In the genomic region with DNA sequence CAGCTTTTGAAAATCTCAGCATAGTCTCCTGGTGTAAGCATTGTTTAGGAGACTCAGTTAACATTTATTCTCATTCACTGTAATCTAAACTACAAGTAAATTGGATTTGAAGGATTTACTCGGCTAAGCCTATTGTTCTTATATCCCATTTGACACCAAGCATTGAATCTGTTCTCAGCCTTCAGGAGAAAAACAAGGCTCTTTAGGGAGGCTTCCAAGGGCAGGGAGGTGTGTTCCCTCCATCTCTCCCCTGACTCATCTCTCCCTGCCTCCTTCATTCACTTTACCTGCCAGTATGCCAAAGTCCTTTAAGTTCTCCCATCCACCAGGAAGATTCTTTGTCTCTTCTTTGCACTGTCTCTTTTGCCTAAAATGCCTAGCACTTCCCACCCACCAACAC, we compare ENCODE assay signal across 2 cellular contexts.
TF ChIP-seq lines count a peak whose summit lies in the region.

No MANE protein-coding gene starts in this region.

TF ChIP-seq in neural cell, 6 proteins besides CTCF, POLR2A, EP300 and RAD21 (continued from another document):
- TF ChIP-seq, protein P1, sequence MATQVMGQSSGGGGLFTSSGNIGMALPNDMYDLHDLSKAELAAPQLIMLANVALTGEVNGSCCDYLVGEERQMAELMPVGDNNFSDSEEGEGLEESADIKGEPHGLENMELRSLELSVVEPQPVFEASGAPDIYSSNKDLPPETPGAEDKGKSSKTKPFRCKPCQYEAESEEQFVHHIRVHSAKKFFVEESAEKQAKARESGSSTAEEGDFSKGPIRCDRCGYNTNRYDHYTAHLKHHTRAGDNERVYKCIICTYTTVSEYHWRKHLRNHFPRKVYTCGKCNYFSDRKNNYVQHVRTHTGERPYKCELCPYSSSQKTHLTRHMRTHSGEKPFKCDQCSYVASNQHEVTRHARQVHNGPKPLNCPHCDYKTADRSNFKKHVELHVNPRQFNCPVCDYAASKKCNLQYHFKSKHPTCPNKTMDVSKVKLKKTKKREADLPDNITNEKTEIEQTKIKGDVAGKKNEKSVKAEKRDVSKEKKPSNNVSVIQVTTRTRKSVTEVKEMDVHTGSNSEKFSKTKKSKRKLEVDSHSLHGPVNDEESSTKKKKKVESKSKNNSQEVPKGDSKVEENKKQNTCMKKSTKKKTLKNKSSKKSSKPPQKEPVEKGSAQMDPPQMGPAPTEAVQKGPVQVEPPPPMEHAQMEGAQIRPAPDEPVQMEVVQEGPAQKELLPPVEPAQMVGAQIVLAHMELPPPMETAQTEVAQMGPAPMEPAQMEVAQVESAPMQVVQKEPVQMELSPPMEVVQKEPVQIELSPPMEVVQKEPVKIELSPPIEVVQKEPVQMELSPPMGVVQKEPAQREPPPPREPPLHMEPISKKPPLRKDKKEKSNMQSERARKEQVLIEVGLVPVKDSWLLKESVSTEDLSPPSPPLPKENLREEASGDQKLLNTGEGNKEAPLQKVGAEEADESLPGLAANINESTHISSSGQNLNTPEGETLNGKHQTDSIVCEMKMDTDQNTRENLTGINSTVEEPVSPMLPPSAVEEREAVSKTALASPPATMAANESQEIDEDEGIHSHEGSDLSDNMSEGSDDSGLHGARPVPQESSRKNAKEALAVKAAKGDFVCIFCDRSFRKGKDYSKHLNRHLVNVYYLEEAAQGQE (IDR thresholded peaks at IDR 0.05; ENCODE audit: borderline replicate concordance) = no peak
- TF ChIP-seq POLR2AphosphoS5 (IDR thresholded peaks at IDR 0.05) (no peak), EZH2 (IDR thresholded peaks at IDR 0.05; ENCODE audit: borderline replicate concordance, insufficient read depth, low read length, poor library complexity, severe bottlenecking) (no peak)
TF ChIP-seq in neural cell: peak in this region for 0.

TF ChIP-seq in WTC11, 78 proteins besides CTCF, POLR2A, EP300 and RAD21 (continued from another document):
- no peak for TF ChIP-seq ZNF281 (CRISPR knock-in tag; IDR thresholded peaks at IDR 0.05)
- no peak for TF ChIP-seq ZNF396 (CRISPR knock-in tag; IDR thresholded peaks at IDR 0.05; ENCODE audit: borderline replicate concordance)
- TF ChIP-seq JUN (CRISPR knock-in tag; IDR thresholded peaks at IDR 0.05) = no peak
- TF ChIP-seq NR2C2 (CRISPR knock-in tag; IDR thresholded peaks at IDR 0.05) = no peak
- TF ChIP-seq, protein P2, sequence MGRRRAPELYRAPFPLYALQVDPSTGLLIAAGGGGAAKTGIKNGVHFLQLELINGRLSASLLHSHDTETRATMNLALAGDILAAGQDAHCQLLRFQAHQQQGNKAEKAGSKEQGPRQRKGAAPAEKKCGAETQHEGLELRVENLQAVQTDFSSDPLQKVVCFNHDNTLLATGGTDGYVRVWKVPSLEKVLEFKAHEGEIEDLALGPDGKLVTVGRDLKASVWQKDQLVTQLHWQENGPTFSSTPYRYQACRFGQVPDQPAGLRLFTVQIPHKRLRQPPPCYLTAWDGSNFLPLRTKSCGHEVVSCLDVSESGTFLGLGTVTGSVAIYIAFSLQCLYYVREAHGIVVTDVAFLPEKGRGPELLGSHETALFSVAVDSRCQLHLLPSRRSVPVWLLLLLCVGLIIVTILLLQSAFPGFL (CRISPR knock-in tag; IDR thresholded peaks at IDR 0.05; ENCODE audit: borderline replicate concordance) = no peak
- TF ChIP-seq ZNF219 (CRISPR knock-in tag; IDR thresholded peaks at IDR 0.05; ENCODE audit: borderline replicate concordance) = no peak
- no peak for TF ChIP-seq ZNF232 (CRISPR knock-in tag; IDR thresholded peaks at IDR 0.05)
- no peak for TF ChIP-seq ZNF425 (CRISPR knock-in tag; conservative IDR thresholded peaks at IDR 0.05)
- no peak for TF ChIP-seq PRRX2 (CRISPR knock-in tag; IDR thresholded peaks at IDR 0.05)
- TF ChIP-seq GRHL2 (CRISPR knock-in tag; IDR thresholded peaks at IDR 0.05; ENCODE audit: insufficient replicate concordance, severe bottlenecking) = no peak
- no peak for TF ChIP-seq USF2 (CRISPR knock-in tag; IDR thresholded peaks at IDR 0.05)
- TF ChIP-seq FOXJ3 (CRISPR knock-in tag; IDR thresholded peaks at IDR 0.05; ENCODE audit: borderline replicate concordance) = no peak
- no peak for TF ChIP-seq SP1 (CRISPR knock-in tag; conservative IDR thresholded peaks at IDR 0.05)
- TF ChIP-seq KAT7 (CRISPR knock-in tag; IDR thresholded peaks at IDR 0.05; ENCODE audit: borderline replicate concordance) = no peak
- no peak for TF ChIP-seq E2F1 (CRISPR knock-in tag; IDR thresholded peaks at IDR 0.05)
